In the genomic region with DNA sequence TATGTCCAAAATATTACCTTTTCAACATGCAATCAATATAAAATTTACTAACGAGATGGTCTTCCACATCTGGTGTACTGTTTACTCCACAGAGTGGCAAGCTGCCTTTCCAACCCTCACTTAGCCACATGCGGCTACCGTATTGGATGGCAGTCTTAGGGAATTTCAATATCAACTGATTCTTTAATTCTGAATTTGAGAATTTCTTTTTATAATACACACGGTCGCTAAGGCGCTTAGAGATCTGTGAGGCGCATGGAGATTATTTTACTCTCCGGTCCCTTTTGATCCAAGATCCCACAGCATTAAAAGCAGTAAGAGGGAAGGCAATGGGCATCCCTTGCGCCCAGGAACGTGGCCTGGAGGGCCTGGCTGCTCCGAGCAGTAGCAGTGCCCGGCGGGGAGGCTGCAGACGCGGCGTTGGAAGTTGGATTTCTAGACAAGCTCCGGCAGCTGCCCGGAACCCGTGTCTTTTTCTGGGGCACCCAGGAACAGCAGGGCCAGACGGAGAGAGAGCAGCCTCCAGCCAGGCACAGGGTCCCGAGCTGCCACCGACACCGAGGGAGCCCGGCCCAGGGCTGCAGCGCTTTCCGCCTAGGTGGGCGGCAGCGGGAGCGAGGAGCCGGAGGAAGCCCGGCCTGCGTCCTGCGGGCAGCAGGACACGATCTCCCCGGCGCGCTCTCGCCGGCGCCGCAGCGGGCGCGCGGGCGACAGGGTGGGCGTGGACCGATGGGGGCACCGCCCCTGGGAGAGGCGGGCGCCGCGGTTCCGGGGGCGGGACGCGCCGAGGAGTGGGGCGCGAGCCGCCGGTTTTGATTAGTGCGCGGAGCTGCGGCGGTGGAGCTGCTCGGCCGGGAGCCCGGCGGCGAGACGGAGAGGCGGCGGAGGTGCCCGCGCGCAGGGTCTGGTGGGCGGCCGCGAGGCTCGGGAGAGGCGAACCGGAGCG, we compare ENCODE assay signal across 8 cellular contexts. TPM values are rescaled to one million over a fixed set of nuclear protein-coding genes. Genes with fewer than 3 reads are reported as not detected.
DNase-seq lines count a peak whose midpoint lies in the region; ATAC-seq and TF ChIP-seq lines count a peak whose summit lies in the region.

Gene UGCG (plus strand): TSS at position 819 of the 946 bp plus-strand sequence. CDS start 402 bp downstream, outside the sequence.

- TF ChIP-seq CTCF in Panc1 (IDR thresholded peaks at IDR 0.05) (no peak), esophagus muscularis mucosa (IDR thresholded peaks at IDR 0.05) (no peak)

- in situ Hi-C loops in Panc1 (cut with HindIII; ENCODE audit: low pct_unique_long_range_greater_than_20kb, low sequenced_read_pairs): no loop called here

- H3K36me3 ChIP-seq in Panc1 (ENCODE audit: control insufficient read depth, insufficient read depth, low read length) (no peaks in the 10 kb centered on the region; the same call in 1 of the 2 replicates), esophagus muscularis mucosa (no peaks in the 10 kb centered on the region)

- H3K36me3 Mint-ChIP-seq in IgD-negative memory B cell: no peaks in the 10 kb centered on the region
- no peaks in the 10 kb centered on the region for H3K36me3 Mint-ChIP-seq in activated T-cell treated with anti-CD3 and anti-CD28 coated beads, Interleukin-2, amount 50 U/mL, for 72 hours (ENCODE audit: insufficient read depth in 2 of 2)
- no peaks in the 10 kb centered on the region for H3K36me3 Mint-ChIP-seq in naive B cell
- peaks cover 6% of the 10 kb centered on the region for H3K36me3 Mint-ChIP-seq in stimulated activated effector memory CD8-positive, alpha-beta T cell treated with anti-CD3 and anti-CD28 coated beads, Interleukin-12 subunit alpha, Interleukin-12 subunit beta, amount 100 ng/mL, for 72 hours

- peak; percentile 65 for DNase-seq in DMS 273 treated with DMSO at 0.1 percent for 48 hours (lab: John Stamatoyannopoulos, UW)
- no peak for DNase-seq in Panc1 (ENCODE audit: low read depth, low spot score)
- peak; percentile 91 to 95 for DNase-seq in activated T-cell treated with anti-CD3 and anti-CD28 coated beads, Interleukin-2, amount 50 U/mL, for 72 hours
- DNase-seq in esophagus muscularis mucosa (ENCODE audit: extremely low spot score): peak; percentile 95
- peak; percentile 89 for DNase-seq in naive B cell
- peak; percentile 87 to 93 for DNase-seq in stimulated activated effector memory CD8-positive, alpha-beta T cell treated with anti-CD3 and anti-CD28 coated beads, Interleukin-12 subunit alpha, Interleukin-12 subunit beta, amount 100 ng/mL, for 72 hours (ENCODE audit: low spot score in 2 of 2)

- H3K27ac Mint-ChIP-seq in IgD-negative memory B cell: peak within 1 kb of the TSS; percentile 80 to 96 (median 94)
- H3K27ac Mint-ChIP-seq in activated T-cell treated with anti-CD3 and anti-CD28 coated beads, Interleukin-2, amount 50 U/mL, for 72 hours: peak within 1 kb of the TSS; percentile 98
- peak within 1 kb of the TSS; percentile 88 to 97 (median 94) for H3K27ac Mint-ChIP-seq in naive B cell
- no peak within 1 kb of the TSS for H3K27ac Mint-ChIP-seq in stimulated activated effector memory CD8-positive, alpha-beta T cell treated with anti-CD3 and anti-CD28 coated beads, Interleukin-12 subunit alpha, Interleukin-12 subunit beta, amount 100 ng/mL, for 72 hours

- H3K4me3 ChIP-seq in Panc1 (ENCODE audit: low read depth in 2 of 2, low read length in 2 of 2): peak within 1 kb of the TSS; percentile 77 to 91
- H3K4me3 ChIP-seq in esophagus muscularis mucosa: peak within 1 kb of the TSS; percentile 83 to 99 (median 94)

- no peaks in the 10 kb centered on the region for H3K27me3 Mint-ChIP-seq in IgD-negative memory B cell
- no peaks in the 10 kb centered on the region for H3K27me3 Mint-ChIP-seq in activated T-cell treated with anti-CD3 and anti-CD28 coated beads, Interleukin-2, amount 50 U/mL, for 72 hours (ENCODE audit: low read depth)
- H3K27me3 Mint-ChIP-seq in naive B cell: no peaks in the 10 kb centered on the region

- H3K27ac ChIP-seq in Panc1 (ENCODE audit: low read length): peak within 1 kb of the TSS; percentile 94
- peak within 1 kb of the TSS; percentile 94 to 99 (median 97) for H3K27ac ChIP-seq in esophagus muscularis mucosa (replicated peaks in 1 of 4)

- peak; percentile 94 for TF ChIP-seq POLR2A in esophagus muscularis mucosa (IDR thresholded peaks at IDR 0.05; ENCODE audit: low read depth)

- H3K27me3 ChIP-seq in Panc1 (ENCODE audit: control insufficient read depth, insufficient read depth, low read length) (no peaks in the 10 kb centered on the region), esophagus muscularis mucosa (no peaks in the 10 kb centered on the region)

- TF ChIP-seq EP300 in esophagus muscularis mucosa (IDR thresholded peaks at IDR 0.05): no peak

- H3K4me1 Mint-ChIP-seq in IgD-negative memory B cell: peaks cover 11 to 20% (median 19%) of the 10 kb centered on the region in 3 donors
- H3K4me1 Mint-ChIP-seq in activated T-cell treated with anti-CD3 and anti-CD28 coated beads, Interleukin-2, amount 50 U/mL, for 72 hours (ENCODE audit: low read depth): peaks cover 16% of the 10 kb centered on the region
- H3K4me1 Mint-ChIP-seq in naive B cell: peaks cover 8 to 24% (median 18%) of the 10 kb centered on the region in 3 donors
- H3K4me1 Mint-ChIP-seq in stimulated activated effector memory CD8-positive, alpha-beta T cell treated with anti-CD3 and anti-CD28 coated beads, Interleukin-12 subunit alpha, Interleukin-12 subunit beta, amount 100 ng/mL, for 72 hours: peaks cover 6% of the 10 kb centered on the region

- H3K4me3 Mint-ChIP-seq in IgD-negative memory B cell (peak within 1 kb of the TSS in 3 of 4 donors; percentile 94 to 98 (median 96)), naive B cell (peak within 1 kb of the TSS in 6 of 8 donors; percentile 96 to 97 (median 96))
- peak within 1 kb of the TSS; percentile 91 to 99 for H3K4me3 Mint-ChIP-seq in activated T-cell treated with anti-CD3 and anti-CD28 coated beads, Interleukin-2, amount 50 U/mL, for 72 hours
- no peak within 1 kb of the TSS for H3K4me3 Mint-ChIP-seq in stimulated activated effector memory CD8-positive, alpha-beta T cell treated with anti-CD3 and anti-CD28 coated beads, Interleukin-12 subunit alpha, Interleukin-12 subunit beta, amount 100 ng/mL, for 72 hours

- CTCF ChIA-PET in Panc1 (lab: Charles Lee): no interaction called here

- POLR2A ChIA-PET in Panc1 (lab: Charles Lee): interaction anchor here (0.5 to 1.0 kb wide), 3 partner anchors 11 to 54 kb away, joined by 3 to 6 read pairs (median 4); no protein-coding TSS in a partner anchor

- H3K9me3 Mint-ChIP-seq in IgD-negative memory B cell: no peaks in the 10 kb centered on the region
- no peaks in the 10 kb centered on the region for H3K9me3 Mint-ChIP-seq in activated T-cell treated with anti-CD3 and anti-CD28 coated beads, Interleukin-2, amount 50 U/mL, for 72 hours
- no peaks in the 10 kb centered on the region for H3K9me3 Mint-ChIP-seq in naive B cell
- H3K9me3 Mint-ChIP-seq in stimulated activated effector memory CD8-positive, alpha-beta T cell treated with anti-CD3 and anti-CD28 coated beads, Interleukin-12 subunit alpha, Interleukin-12 subunit beta, amount 100 ng/mL, for 72 hours: no peaks in the 10 kb centered on the region

- WGBS in esophagus muscularis mucosa: under 1% methylated on average over 11 of the region's 84 CpGs

- H3K4me1 ChIP-seq in Panc1 (ENCODE audit: control insufficient read depth, insufficient read depth, low read length): peaks cover 16% of the 10 kb centered on the region
- peaks cover 40 to 45% (median 43%) of the 10 kb centered on the region in 4 donors for H3K4me1 ChIP-seq in esophagus muscularis mucosa

- intact Hi-C loops in Panc1 (cut with micrococcal nuclease; ENCODE audit: unreplicated experiment) (no loop called here), esophagus muscularis mucosa (cut with DNase I) (loop anchor here (5.0 kb wide), 2 partner anchors 176 to 436 kb away; partner anchors contain the start of gene PTBP3)

- ATAC-seq in GM21526 (IDR thresholded peaks at IDR 0.05; ENCODE audit: low FRiP score, unreplicated experiment) (peak; percentile 82), Panc1 (peak; percentile 87), naive B cell (ENCODE audit: low read depth in 2 of 2) (peak; percentile 84 to 87)
- peak; percentile 93 to 95 for ATAC-seq in activated T-cell treated with anti-CD3 and anti-CD28 coated beads, Interleukin-2, amount 50 U/mL, for 72 hours (replicated peaks in 1 of 2)
- peak; percentile 94 for ATAC-seq in stimulated activated effector memory CD8-positive, alpha-beta T cell treated with anti-CD3 and anti-CD28 coated beads, Interleukin-12 subunit alpha, Interleukin-12 subunit beta, amount 100 ng/mL, for 72 hours

- no TSS peak for BruUV-seq in Panc1 (replicated peaks; lab: Mats Ljungman, UMichigan)

- no peaks in the 10 kb centered on the region for H3K9me3 ChIP-seq in Panc1 (ENCODE audit: control insufficient read depth, insufficient read depth, low read depth, low read length)
- H3K9me3 ChIP-seq in esophagus muscularis mucosa: no peaks in the 10 kb centered on the region

RNA-seq across cellular contexts. Expression of gene UGCG, which starts in this region (rescaled TPM):
- polyA plus RNA-seq in IgD-negative memory B cell: 23.7 TPM
- total RNA-seq in Panc1 (2021; ENCODE audit: unreplicated experiment): 46.0 TPM
- 21.3 TPM for polyA plus RNA-seq in Panc1 (2012; ENCODE audit: insufficient read length)
- total RNA-seq in activated T-cell treated with anti-CD3 and anti-CD28 coated beads, Interleukin-2, amount 50 U/mL, for 72 hours: 10 to 100 TPM; 11.7 to 15.1 TPM
- 10 to 100 TPM; 24.5 to 87.8 (median 33.5) TPM for total RNA-seq in esophagus muscularis mucosa
- polyA plus RNA-seq in naive B cell (ENCODE audit: low read depth in 6 of 6): 10 to 100 TPM; 21.9 to 53.5 (median 31.0) TPM
